ENCODE assay signal across 9 cellular contexts in genomic region chr2:7083580-7084509, GRCh38.
DNase-seq lines count a peak whose midpoint lies in the region; ATAC-seq and TF ChIP-seq lines count a peak whose summit lies in the region.
"Had no signal": no experiment of that assay in that cellular context is flagged by ENCODE, and none has a peak within 500 bp of the region (broad histone marks: within the 10 kb centered on the region; RNA-seq: fewer than 3 reads in every experiment).

No MANE protein-coding gene starts in this region.

- TF ChIP-seq CTCF in fibroblast of the aortic adventitia (IDR thresholded peaks at IDR 0.05; ENCODE audit: insufficient read depth, low read length), result peak; percentile 62

- no peak overlapping the region for H3K4me3 Mint-ChIP-seq in activated naive CD4-positive, alpha-beta T cell treated with anti-CD3 and anti-CD28 coated beads for 36 hours
- H3K4me3 Mint-ChIP-seq: activated naive CD4-positive, alpha-beta T cell treated with anti-CD3 and anti-CD28 coated beads, Interleukin-2, amount 50 U/mL, for 24 hours had no signal

- no peak overlapping the region for H3K27ac Mint-ChIP-seq in activated naive CD4-positive, alpha-beta T cell treated with anti-CD3 and anti-CD28 coated beads for 36 hours
- H3K27ac Mint-ChIP-seq: activated naive CD4-positive, alpha-beta T cell treated with anti-CD3 and anti-CD28 coated beads, Interleukin-2, amount 50 U/mL, for 24 hours had no signal

- peaks cover 7% of the 10 kb centered on the region for H3K9me3 Mint-ChIP-seq in activated naive CD4-positive, alpha-beta T cell treated with anti-CD3 and anti-CD28 coated beads for 36 hours

- no peak overlapping the region for H3K4me3 ChIP-seq in fibroblast of the aortic adventitia (ENCODE audit: low read depth, low read length)

- H3K36me3 Mint-ChIP-seq in activated naive CD4-positive, alpha-beta T cell treated with anti-CD3 and anti-CD28 coated beads for 36 hours (ENCODE audit: low read depth), result peaks cover 16% of the 10 kb centered on the region

- DNase-seq in activated naive CD4-positive, alpha-beta T cell treated with anti-CD3 and anti-CD28 coated beads for 36 hours, result peak; percentile 19
- DNase-seq in activated naive CD4-positive, alpha-beta T cell (lab: John Stamatoyannopoulos, UW), result no peak
- peak; percentile 29 for DNase-seq in SHP77 treated with DMSO at 0.1 percent for 48 hours (lab: John Stamatoyannopoulos, UW)
- DNase-seq in fibroblast of the aortic adventitia (ENCODE audit: low read depth), result peak; percentile 37
- DNase-seq in activated gamma-delta T cell treated with Interleukin-2 at 50 U/mL for 16 hours, result no peak
- DNase-seq in activated CD4-positive, CD25-positive, alpha-beta regulatory T cell (lab: John Stamatoyannopoulos, UW), result no peak
- no peak for DNase-seq in anterior cingulate cortex (lab: John Stamatoyannopoulos, UW)

- intact Hi-C loops in activated naive CD4-positive, alpha-beta T cell treated with anti-CD3 and anti-CD28 coated beads for 36 hours (cut with micrococcal nuclease), result loop anchor here (1.0 to 2.0 kb wide), 3 partner anchors 47 to 257 kb away; no protein-coding TSS in a partner anchor

- H3K27me3 Mint-ChIP-seq in activated naive CD4-positive, alpha-beta T cell treated with anti-CD3 and anti-CD28 coated beads for 36 hours (ENCODE audit: low read depth), result no peaks in the 10 kb centered on the region
- H3K27me3 Mint-ChIP-seq: activated naive CD4-positive, alpha-beta T cell treated with anti-CD3 and anti-CD28 coated beads, Interleukin-2, amount 50 U/mL, for 24 hours had no signal

- CTCF ChIA-PET in activated naive CD4-positive, alpha-beta T cell treated with anti-CD3 and anti-CD28 coated beads for 36 hours (lab: Charles Lee), result interaction anchor here (0.6 to 1.6 kb wide), 7 partner anchors 11 to 1136 kb away, joined by 3 to 4 read pairs (median 3); no protein-coding TSS in a partner anchor

- H3K4me1 Mint-ChIP-seq in activated naive CD4-positive, alpha-beta T cell treated with anti-CD3 and anti-CD28 coated beads for 36 hours (ENCODE audit: low read depth), result no peaks in the 10 kb centered on the region
- H3K4me1 Mint-ChIP-seq: activated naive CD4-positive, alpha-beta T cell treated with anti-CD3 and anti-CD28 coated beads, Interleukin-2, amount 50 U/mL, for 24 hours had no signal

- ATAC-seq in HG03571 (IDR thresholded peaks at IDR 0.05; ENCODE audit: unreplicated experiment), result peak; percentile 64

Comparison
In these comparisons a context has a peak if more than half of its experiments do, and no peak if none do; other contexts are left out.
1. DNase-seq: peak in activated naive CD4-positive, alpha-beta T cell treated with anti-CD3 and anti-CD28 coated beads for 36 hours (single experiment), SHP77 treated with DMSO at 0.1 percent for 48 hours (single experiment) and fibroblast of the aortic adventitia (single experiment); none in activated naive CD4-positive, alpha-beta T cell (0 of 4), activated gamma-delta T cell treated with Interleukin-2 at 50 U/mL for 16 hours (single experiment), activated CD4-positive, CD25-positive, alpha-beta regulatory T cell (0 of 4) and anterior cingulate cortex (0 of 58).